Comparison of ENCODE assay signal across 8 cellular contexts in genomic region chr14:30874120-30874998, GRCh38. TPM values are rescaled to one million over a fixed set of nuclear protein-coding genes. Genes with fewer than 3 reads are reported as not detected.
DNase-seq lines count a peak whose midpoint lies in the region; TF ChIP-seq lines count a peak whose summit lies in the region.

Gene COCH, plus strand, starts transcription at chr14:30874559. Its CDS starts 380 bp downstream, at chr14:30874939.

- no peak within 1 kb of the TSS for H2BK5ac ChIP-seq in H9 (ENCODE audit: insufficient read length, low read length)

- intact Hi-C loops in tibial artery (cut with DNase I; ENCODE audit: low total_unique reads) = no loop called here

- H4K91ac ChIP-seq in H9 (ENCODE audit: insufficient read length, low read depth, low read length) = no peak within 1 kb of the TSS

- H3K4me1 ChIP-seq in H9 (ENCODE audit: insufficient read depth, low read length) = peaks cover 2% of the 10 kb centered on the region; the same call in 1 of the 2 replicates
- peaks cover 0 to 12% of the 10 kb centered on the region in 2 donors for H3K4me1 ChIP-seq in duodenal mucosa (ENCODE audit: control insufficient read depth in 1 of 2, insufficient read depth in 2 of 2, low read length in 2 of 2)
- peaks cover 20% of the 10 kb centered on the region for H3K4me1 ChIP-seq in mononuclear cell (ENCODE audit: insufficient read depth, low read length)
- peaks cover 0 to 21% (median 18%) of the 10 kb centered on the region in 4 donors for H3K4me1 ChIP-seq in tibial artery

- H3K9ac ChIP-seq in H9 (ENCODE audit: extremely low read depth, insufficient read length, low read length) (no peak within 1 kb of the TSS), duodenal mucosa (ENCODE audit: low read depth in 1 of 2, low read length in 2 of 2) (no peak within 1 kb of the TSS)

- peaks cover 21% of the 10 kb centered on the region; the same call in 1 of the 2 replicates for H3K27me3 ChIP-seq in H9 (ENCODE audit: insufficient read depth, low read length)
- H3K27me3 ChIP-seq in duodenal mucosa (ENCODE audit: control insufficient read depth in 1 of 2, insufficient read depth in 2 of 2, low read length in 2 of 2) = peaks cover 41 to 44% of the 10 kb centered on the region in 2 donors
- peaks cover 56% of the 10 kb centered on the region for H3K27me3 ChIP-seq in mononuclear cell (ENCODE audit: insufficient read depth, low read length)
- H3K27me3 ChIP-seq in tibial artery = peaks cover 0 to 45% of the 10 kb centered on the region in 2 donors

- peaks cover 17% of the 10 kb centered on the region for H3K23me2 ChIP-seq in H9 (ENCODE audit: insufficient read length, low read depth, low read length, poor library complexity, severe bottlenecking)

- no peak within 1 kb of the TSS for H4K5ac ChIP-seq in H9 (ENCODE audit: insufficient read length, low read depth, low read length)

- TF ChIP-seq CTCF in H9 (conservative IDR thresholded peaks at IDR 0.05) (peak; percentile 48), tibial artery (IDR thresholded peaks at IDR 0.05) (peak; percentile 15 to 17)

- H3K4me2 ChIP-seq in H9 (ENCODE audit: insufficient read depth, insufficient read length, low read length) = peak within 1 kb of the TSS; percentile 40

- H3K4me3 Mint-ChIP-seq in H9 = peak within 1 kb of the TSS; percentile 60 to 75

- H3K56ac ChIP-seq in H9 (ENCODE audit: insufficient read length, low read depth, low read length) = no peak within 1 kb of the TSS

- H3K36me3 ChIP-seq in duodenal mucosa (ENCODE audit: control insufficient read depth in 1 of 2, insufficient read depth in 2 of 2, low read length in 2 of 2) (no peaks in the 10 kb centered on the region), tibial artery (no peaks in the 10 kb centered on the region)

- H3K27ac ChIP-seq in H9 (ENCODE audit: insufficient read length, low read depth, low read length) (no peak within 1 kb of the TSS), duodenal mucosa (ENCODE audit: low read depth, low read length) (no peak within 1 kb of the TSS), tibial artery (no peak within 1 kb of the TSS)

- H2AFZ ChIP-seq in H9 (ENCODE audit: low read length) = no peak within 1 kb of the TSS

- H3K27ac Mint-ChIP-seq in H9 = no peak within 1 kb of the TSS

- no CpG with 5 or more reads among the region's 99 CpGs for WGBS in H9 (ENCODE audit: extremely low coverage, insufficient read length, low lambda C conversion rate)

- peaks cover 32 to 39% of the 10 kb centered on the region in 2 experiments for H3K4me1 Mint-ChIP-seq in H9

- H2BK12ac ChIP-seq in H9 (ENCODE audit: insufficient read length, low read depth, low read length) = peak within 1 kb of the TSS; percentile 12

- DNase-seq in NCI-H82 (lab: John Stamatoyannopoulos, UW) = peak; percentile 80
- no peak for DNase-seq in NCI-H82 treated with DMSO at 0.1 percent for 48 hours (lab: John Stamatoyannopoulos, UW; ENCODE audit: unreplicated experiment)
- peak; percentile 61 for DNase-seq in H9
- peak; percentile 66 for DNase-seq in LoVo (ENCODE audit: low spot score)
- peak in 4 of 5 experiments; percentile 0 to 46 (median 7) for DNase-seq in T-helper 2 cell
- DNase-seq in tibial artery = no peak

- H3K23ac ChIP-seq in H9 (ENCODE audit: insufficient read length, low read depth, low read length) = no peak within 1 kb of the TSS

- H2AK5ac ChIP-seq in H9 (ENCODE audit: insufficient read length, low read length) = no peak within 1 kb of the TSS

- H3T11ph ChIP-seq in H9 (ENCODE audit: low read length) = no peak within 1 kb of the TSS

- no peaks in the 10 kb centered on the region; a peak in 2 of 5 replicates for H3K9me3 Mint-ChIP-seq in H9

- no peak within 1 kb of the TSS for H3K4ac ChIP-seq in H9 (ENCODE audit: low read depth, low read length)

- no peaks in the 10 kb centered on the region for H4K20me1 ChIP-seq in H9 (ENCODE audit: control insufficient read depth, insufficient read depth, insufficient read length)

- H2BK20ac ChIP-seq in H9 (ENCODE audit: low read depth, low read length, poor library complexity, severe bottlenecking) = no peak within 1 kb of the TSS

- no peaks in the 10 kb centered on the region for H3K79me2 ChIP-seq in H9 (ENCODE audit: insufficient read depth, low read length)

- H3K9me3 ChIP-seq in H9 (ENCODE audit: control insufficient read depth, low read depth, low read length) = no peaks in the 10 kb centered on the region
- no peaks in the 10 kb centered on the region for H3K9me3 ChIP-seq in duodenal mucosa (ENCODE audit: control insufficient read depth in 1 of 2, low read length in 2 of 2)
- no peaks in the 10 kb centered on the region for H3K9me3 ChIP-seq in mononuclear cell (ENCODE audit: low read depth, low read length)
- no peaks in the 10 kb centered on the region for H3K9me3 ChIP-seq in tibial artery

- no peaks in the 10 kb centered on the region for H3K79me1 ChIP-seq in H9 (ENCODE audit: insufficient read depth, low read depth, low read length, poor library complexity, severe bottlenecking)

- peak within 1 kb of the TSS; percentile 71 for H3K18ac ChIP-seq in H9 (ENCODE audit: insufficient read length, low read depth, low read length)

- H3K14ac ChIP-seq in H9 (ENCODE audit: insufficient read depth, low read length) = peak within 1 kb of the TSS; percentile 62

- H3K4me3 ChIP-seq in duodenal mucosa (ENCODE audit: low read depth in 1 of 2, low read length in 2 of 2) (peak within 1 kb of the TSS; percentile 60 to 66), mononuclear cell (ENCODE audit: low read length) (peak within 1 kb of the TSS; percentile 38), tibial artery (peak within 1 kb of the TSS; percentile 39 to 58)

- no peak within 1 kb of the TSS for H4K8ac ChIP-seq in H9 (replicated peaks; ENCODE audit: insufficient read length, low read depth, low read length)

- no peak within 1 kb of the TSS for H2BK15ac ChIP-seq in H9 (ENCODE audit: low read depth, low read length)

- peaks cover 0 to 2% (median 0%) of the 10 kb centered on the region in 3 experiments; a peak in 2 of 7 replicates for H3K36me3 Mint-ChIP-seq in H9 (ENCODE audit: insufficient read depth in 1 of 3, low read depth in 3 of 3)

- peaks cover 42% of the 10 kb centered on the region for H3K27me3 Mint-ChIP-seq in H9 (ENCODE audit: low read depth)

- H2BK120ac ChIP-seq in H9 (ENCODE audit: low read depth, low read length, poor library complexity, severe bottlenecking) = no peak within 1 kb of the TSS

RNA-seq across cellular contexts. Expression of gene COCH, which starts in this region (rescaled TPM):
- total RNA-seq in H9 (2021) (25.8 and 26.0 TPM in 2 replicates), mononuclear cell (0.52 TPM)

Comparison
In these comparisons a context has a peak if more than half of its experiments do, and no peak if none do; other contexts are left out.
1. RNA of gene COCH (total RNA-seq): 25.8 to 26.0 TPM in H9; 0.52 TPM in mononuclear cell (single experiment); every median in the first group is over 10 times any median in the second.
2. DNase-seq: peak in NCI-H82 (single experiment), H9 (single experiment), LoVo (single experiment) and T-helper 2 cell (4 of 5); none in NCI-H82 treated with DMSO at 0.1 percent for 48 hours (single experiment) and tibial artery (0 of 2).
3. Peak in every context shown above with its lines, with median percentiles within 50 percentile points of each other: H3K4me3 ChIP-seq.